ENCODE assay signal across 8 cellular contexts in genomic region chr4:151276787-151277557, GRCh38. TPM values are rescaled to one million over a fixed set of nuclear protein-coding genes. Genes with fewer than 3 reads are reported as not detected.
DNase-seq lines count a peak whose midpoint lies in the region; ATAC-seq and TF ChIP-seq lines count a peak whose summit lies in the region.

A gene with protein sequence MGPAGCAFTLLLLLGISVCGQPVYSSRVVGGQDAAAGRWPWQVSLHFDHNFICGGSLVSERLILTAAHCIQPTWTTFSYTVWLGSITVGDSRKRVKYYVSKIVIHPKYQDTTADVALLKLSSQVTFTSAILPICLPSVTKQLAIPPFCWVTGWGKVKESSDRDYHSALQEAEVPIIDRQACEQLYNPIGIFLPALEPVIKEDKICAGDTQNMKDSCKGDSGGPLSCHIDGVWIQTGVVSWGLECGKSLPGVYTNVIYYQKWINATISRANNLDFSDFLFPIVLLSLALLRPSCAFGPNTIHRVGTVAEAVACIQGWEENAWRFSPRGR (plus strand): TSS chr4:151277161. CDS start chr4:151277173, 12 bp downstream.

- 71 to 80% (median 74%) methylated on average over 7 of the region's 7 CpGs for WGBS in spleen, 5 donors

- no peaks in the 10 kb centered on the region for H3K27me3 ChIP-seq in RWPE2 (ENCODE audit: insufficient read depth, poor library complexity, severe bottlenecking)
- H3K27me3 ChIP-seq in ascending aorta: no peaks in the 10 kb centered on the region
- no peaks in the 10 kb centered on the region for H3K27me3 ChIP-seq in spleen (replicated peaks in 1 of 7)

- H3K36me3 ChIP-seq in RWPE2 (ENCODE audit: low read depth) (no peaks in the 10 kb centered on the region), ascending aorta (no peaks in the 10 kb centered on the region), spleen (no peaks in the 10 kb centered on the region)

- no peaks in the 10 kb centered on the region for H3K9me3 ChIP-seq in RWPE2 (ENCODE audit: severe bottlenecking)
- no peaks in the 10 kb centered on the region for H3K9me3 ChIP-seq in ascending aorta
- H3K9me3 ChIP-seq in spleen: no peaks in the 10 kb centered on the region

- intact Hi-C loops in ascending aorta (cut with DNase I) (loop anchor here (1.0 kb wide), 1 partner anchor 85 kb away; no protein-coding TSS in a partner anchor), spleen (cut with DNase I; ENCODE audit: low total_unique reads) (no loop called here)

- peak; percentile 63 for ATAC-seq in HG03103 (IDR thresholded peaks at IDR 0.05; ENCODE audit: low read depth, unreplicated experiment)
- ATAC-seq in RWPE2 (ENCODE audit: low read depth): peak; percentile 65
- ATAC-seq in GM21390 (IDR thresholded peaks at IDR 0.05; ENCODE audit: unreplicated experiment): no peak

- TF ChIP-seq CTCF in RWPE2 (IDR thresholded peaks at IDR 0.05; ENCODE audit: poor library complexity, severe bottlenecking) (peak; percentile 75), ascending aorta (IDR thresholded peaks at IDR 0.05) (peak in 2 of 3 experiments; percentile 59 to 66), spleen (IDR thresholded peaks at IDR 0.05 in 8 of 11, conservative IDR thresholded peaks at IDR 0.05 in 3 of 11) (peak in 7 of 11 experiments; percentile 23 to 62 (median 41))

- H3K4me1 ChIP-seq in RWPE2 (ENCODE audit: insufficient read depth, poor library complexity, severe bottlenecking) (no peaks in the 10 kb centered on the region), ascending aorta (no peaks in the 10 kb centered on the region), spleen (no peaks in the 10 kb centered on the region)

- no peak within 1 kb of the TSS for H3K4me3 ChIP-seq in RWPE2 (ENCODE audit: severe bottlenecking)
- no peak within 1 kb of the TSS for H3K4me3 ChIP-seq in ascending aorta
- no peak within 1 kb of the TSS for H3K4me3 ChIP-seq in spleen

- no peak for TF ChIP-seq POLR2A in spleen (IDR thresholded peaks at IDR 0.05)

- DNase-seq in NCI-H2196 (lab: John Stamatoyannopoulos, UW; ENCODE audit: unreplicated experiment) (peak; percentile 44), NCI-H2196 treated with DMSO at 0.1 percent for 48 hours (lab: John Stamatoyannopoulos, UW; ENCODE audit: unreplicated experiment) (no peak), RWPE2 (ENCODE audit: low spot score) (no peak), ascending aorta (ENCODE audit: low spot score in 2 of 2) (peak in 1 of 2 donors; percentile 65), hypothalamus (lab: John Stamatoyannopoulos, UW) (peak in 50 of 51 donors; percentile 5 to 86 (median 46)), spleen (no peak)

- no peak within 1 kb of the TSS for H3K27ac ChIP-seq in RWPE2 (ENCODE audit: poor library complexity, severe bottlenecking)
- no peak within 1 kb of the TSS for H3K27ac ChIP-seq in ascending aorta
- H3K27ac ChIP-seq in spleen: no peak within 1 kb of the TSS

RNA-seq across cellular contexts. Expression of the gene that starts here (rescaled TPM):
- total RNA-seq in ascending aorta (not detected), spleen (not detected)
- not detected for polyA plus RNA-seq in spleen

Comparison
In these comparisons a context has a peak if more than half of its experiments do, and no peak if none do; other contexts are left out.
1. DNase-seq: peak in NCI-H2196 (single experiment) and hypothalamus (50 of 51); none in NCI-H2196 treated with DMSO at 0.1 percent for 48 hours (single experiment), RWPE2 (single experiment) and spleen (single experiment).
2. Peak in every context shown above with its lines, with median percentiles within 50 percentile points of each other: CTCF ChIP-seq.